Comparison of ENCODE assay signal across 26 cellular contexts in the genomic region with DNA sequence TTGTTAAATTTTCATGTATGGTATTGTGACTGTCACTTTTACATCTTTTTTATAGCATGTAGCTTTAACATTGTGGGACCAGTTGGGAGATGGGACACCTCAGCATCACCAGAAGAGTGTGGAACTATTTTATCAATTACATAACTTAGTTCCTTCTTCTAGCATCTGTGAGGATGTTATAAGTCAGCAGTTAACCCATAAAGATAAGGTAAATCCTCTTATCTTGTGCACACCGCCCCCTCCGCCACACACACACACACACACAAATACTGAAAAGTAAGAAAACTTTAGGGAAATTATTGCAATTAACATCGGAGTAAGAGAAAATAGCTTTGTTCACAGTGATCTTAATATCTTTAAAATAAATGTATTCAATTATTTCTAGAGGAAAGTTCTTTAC.
"Had no signal": no experiment of that assay in that cellular context is flagged by ENCODE, and none has a peak within 500 bp of the region (broad histone marks: within the 10 kb centered on the region; RNA-seq: fewer than 3 reads in every experiment).

No MANE protein-coding gene starts in this region.

- FAIRE-seq: endometrium, keratinocyte had no signal

- DNase-seq: dermis blood vessel endothelial cell; effector memory CD8-positive, alpha-beta T cell; foreskin fibroblast; gastrocnemius medialis; head of caudate nucleus; left ventricle myocardium superior; lower lobe of right lung; stimulated activated CD4-positive, alpha-beta T cell treated with anti-CD3 and anti-CD28 coated beads, Interleukin-12 subunit alpha, Interleukin-12 subunit beta, amount 100 ng/mL, for 4 hours; stimulated activated CD4-positive, alpha-beta T cell treated with anti-CD3 and anti-CD28 coated beads, Interleukin-2, amount 100 ng/mL, for 24 hours; stimulated activated CD4-positive, alpha-beta T cell treated with anti-CD3 and anti-CD28 coated beads, Interleukin-4, amount 100 ng/mL, for 24 hours; stimulated activated naive CD8-positive, alpha-beta T cell treated with anti-CD3 and anti-CD28 coated beads, Interleukin-15, Interleukin-2, amounts not matched to agents 100 U/mL and 50 U/mL, for 24 hours; substantia nigra; testis; tibial artery had no signal

- ATAC-seq: effector memory CD8-positive, alpha-beta T cell; gastrocnemius medialis; left ventricle myocardium superior; lower lobe of right lung; natural killer cell treated with Interleukin-12 subunit alpha and Interleukin-12 subunit beta and Interleukin-15 and Interleukin-18, amount 100 ng/mL, for 72 hours; sciatic nerve; stimulated activated effector memory CD8-positive, alpha-beta T cell treated with anti-CD3 and anti-CD28 coated beads, Interleukin-12 subunit alpha, Interleukin-12 subunit beta, amount 100 ng/mL, for 72 hours; stimulated activated naive CD8-positive, alpha-beta T cell treated with anti-CD3 and anti-CD28 coated beads, Interleukin-15, Interleukin-2, amounts not matched to agents 100 U/mL and 50 U/mL, for 24 hours had no signal

- H3K4me1 Mint-ChIP-seq: neural progenitor cell; stimulated activated effector memory CD8-positive, alpha-beta T cell treated with anti-CD3 and anti-CD28 coated beads, Interleukin-12 subunit alpha, Interleukin-12 subunit beta, amount 100 ng/mL, for 72 hours had no signal

- H3K4me2 ChIP-seq: neural progenitor cell, smooth muscle cell had no signal

- H3K27ac Mint-ChIP-seq: effector memory CD8-positive, alpha-beta T cell; natural killer cell treated with Interleukin-12 subunit alpha and Interleukin-12 subunit beta and Interleukin-15 and Interleukin-18, amount 100 ng/mL, for 72 hours; neural progenitor cell; stimulated activated effector memory CD8-positive, alpha-beta T cell treated with anti-CD3 and anti-CD28 coated beads, Interleukin-12 subunit alpha, Interleukin-12 subunit beta, amount 100 ng/mL, for 72 hours; type B pancreatic cell had no signal

- H2AFZ ChIP-seq: neural progenitor cell, parathyroid adenoma had no signal

- H3K9ac ChIP-seq: neural progenitor cell, parathyroid adenoma had no signal

- H3K9me3 Mint-ChIP-seq: effector memory CD8-positive, alpha-beta T cell; natural killer cell treated with Interleukin-12 subunit alpha and Interleukin-12 subunit beta and Interleukin-15 and Interleukin-18, amount 100 ng/mL, for 72 hours; neural progenitor cell; stimulated activated effector memory CD8-positive, alpha-beta T cell treated with anti-CD3 and anti-CD28 coated beads, Interleukin-12 subunit alpha, Interleukin-12 subunit beta, amount 100 ng/mL, for 72 hours; type B pancreatic cell had no signal

- H3K4me3 ChIP-seq: coronary artery, gastrocnemius medialis, lower lobe of right lung, neural progenitor cell, prostate gland, right atrium auricular region, smooth muscle cell, testis, tibial artery had no signal

- H3K27me3 ChIP-seq: gastrocnemius medialis, neural progenitor cell, right atrium auricular region, testis, tibial artery had no signal

- H3K4me1 ChIP-seq: gastrocnemius medialis, lower lobe of right lung, neural progenitor cell, parathyroid adenoma, prostate gland, right atrium auricular region, testis, tibial artery had no signal

- H3K27me3 Mint-ChIP-seq: effector memory CD8-positive, alpha-beta T cell; natural killer cell treated with Interleukin-12 subunit alpha and Interleukin-12 subunit beta and Interleukin-15 and Interleukin-18, amount 100 ng/mL, for 72 hours; type B pancreatic cell had no signal

- H3K27ac ChIP-seq: coronary artery, gastrocnemius medialis, lower lobe of right lung, neural progenitor cell, parathyroid adenoma, prostate gland, right atrium auricular region, testis, tibial artery had no signal

- H3K36me3 ChIP-seq: prostate gland had no signal

- H3K9me3 ChIP-seq: gastrocnemius medialis, lower lobe of right lung, prostate gland, right atrium auricular region, testis, tibial artery had no signal

- H3K79me2 ChIP-seq: parathyroid adenoma had no signal

- H3K4me3 Mint-ChIP-seq: effector memory CD8-positive, alpha-beta T cell; natural killer cell treated with Interleukin-12 subunit alpha and Interleukin-12 subunit beta and Interleukin-15 and Interleukin-18, amount 100 ng/mL, for 72 hours; neural progenitor cell; stimulated activated effector memory CD8-positive, alpha-beta T cell treated with anti-CD3 and anti-CD28 coated beads, Interleukin-12 subunit alpha, Interleukin-12 subunit beta, amount 100 ng/mL, for 72 hours; type B pancreatic cell had no signal
